ENCODE assay signal across 13 cellular contexts in the genomic region with DNA sequence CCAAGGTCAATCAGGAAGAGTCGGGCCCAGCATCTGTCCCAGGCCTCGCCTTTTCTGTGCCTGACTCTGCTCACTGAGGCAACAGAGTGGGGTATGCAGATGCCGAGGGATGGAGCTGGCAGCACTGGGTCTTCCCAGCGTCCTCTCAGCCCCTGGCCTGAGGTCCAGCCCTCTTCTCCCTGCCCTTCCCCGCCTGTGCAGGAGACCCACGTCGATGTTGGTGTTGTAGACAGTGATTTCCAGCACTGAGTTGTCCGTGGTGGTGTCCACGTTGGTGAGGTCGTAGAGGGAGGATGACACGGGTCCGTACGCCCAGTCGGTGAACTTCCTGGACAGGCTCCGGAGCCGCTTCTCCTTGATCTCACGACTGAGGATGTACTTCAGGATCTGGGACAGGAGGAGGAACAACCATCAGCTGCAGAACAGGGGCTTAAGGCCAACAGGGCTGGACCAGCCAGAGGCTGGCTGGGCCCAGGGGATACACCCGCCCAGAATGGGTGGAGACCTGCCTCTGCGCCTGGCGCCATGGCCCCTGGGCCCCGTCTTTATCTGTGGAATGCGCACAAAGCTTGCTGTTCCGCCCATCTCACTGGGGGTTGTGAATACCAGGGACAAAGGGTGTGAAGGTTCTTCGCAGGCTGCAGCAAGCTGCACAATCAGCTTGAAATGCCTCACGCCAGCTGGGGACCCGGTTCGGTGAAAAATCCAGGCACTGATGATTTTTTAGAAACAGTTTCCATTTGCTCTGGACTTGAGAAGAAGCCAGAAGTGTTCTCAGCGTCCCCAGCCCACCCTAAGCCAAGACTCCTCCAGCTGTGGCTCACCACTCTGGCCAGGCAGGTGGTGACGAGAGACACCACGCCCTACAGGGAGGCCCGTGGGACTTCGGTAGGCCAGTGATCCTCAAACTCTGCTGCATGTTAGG. TPM values are rescaled to one million over a fixed set of nuclear protein-coding genes. Genes with fewer than 3 reads are reported as not detected.
A peak's percentile ranks its signal among the peaks of the same experiment; 100 is the strongest.
DNase-seq lines count a peak whose midpoint lies in the region; ATAC-seq and TF ChIP-seq lines count a peak whose summit lies in the region.
"Had no signal": no experiment of that assay in that cellular context is flagged by ENCODE, and none has a peak within 500 bp of the region (broad histone marks: within the 10 kb centered on the region; RNA-seq: fewer than 3 reads in every experiment).

No MANE protein-coding gene starts in this region.

- no peaks in the 10 kb centered on the region for H3K36me3 ChIP-seq in GM23338 (ENCODE audit: insufficient read depth)
- no peaks in the 10 kb centered on the region for H3K36me3 ChIP-seq in colonic mucosa
- no peaks in the 10 kb centered on the region for H3K36me3 ChIP-seq in sigmoid colon
- H3K36me3 ChIP-seq: gastrocnemius medialis had no signal

- H3K36me3 Mint-ChIP-seq in GM23338 (ENCODE audit: low read depth): no peaks in the 10 kb centered on the region; the same call in 2 of the 3 replicates
- H3K36me3 Mint-ChIP-seq in activated T-helper 1 cell treated with anti-CD3 and anti-CD28 coated beads, Interleukin-12 subunit alpha, Interleukin-12 subunit beta, Interleukin-2, Interleukin-4 antibody, amounts not matched to agents 30 ng/mL and 10 ng/mL and 1 ng/mL, durations not matched to agents 14 hours and 24 hours and 36 hours (ENCODE audit: low read depth): no peaks in the 10 kb centered on the region
- H3K36me3 Mint-ChIP-seq: CD8-positive, alpha-beta T cell had no signal

- no peak overlapping the region for H3K27ac ChIP-seq in GM23338 (ENCODE audit: low read depth)
- no peak overlapping the region for H3K27ac ChIP-seq in colonic mucosa
- peak overlapping the region; percentile 98 for H3K27ac ChIP-seq in layer of hippocampus (ENCODE audit: low read depth, low read length)
- peak overlapping the region; percentile 25 to 67 (median 44) for H3K27ac ChIP-seq in sigmoid colon
- H3K27ac ChIP-seq: gastrocnemius medialis had no signal

- ATAC-seq in GM23338: peak; percentile 78
- ATAC-seq in GM19395 (IDR thresholded peaks at IDR 0.05; ENCODE audit: unreplicated experiment): no peak
- ATAC-seq: CD8-positive, alpha-beta T cell; stimulated activated naive B cell treated with anti-CD40 and anti-IgM and Interleukin-4, amounts not matched to agents 10 μg/mL and 1 μg/mL and 100 μg/mL, for 72 hours had no signal

- peaks cover 6% of the 10 kb centered on the region; the same call in 2 of the 3 replicates for H3K4me1 Mint-ChIP-seq in GM23338
- H3K4me1 Mint-ChIP-seq in activated T-helper 1 cell treated with anti-CD3 and anti-CD28 coated beads, Interleukin-12 subunit alpha, Interleukin-12 subunit beta, Interleukin-2, Interleukin-4 antibody, amounts not matched to agents 30 ng/mL and 10 ng/mL and 1 ng/mL, durations not matched to agents 14 hours and 24 hours and 36 hours (ENCODE audit: low read depth): no peaks in the 10 kb centered on the region

- no peak overlapping the region for H3K27ac Mint-ChIP-seq in GM23338
- no peak overlapping the region for H3K27ac Mint-ChIP-seq in activated T-helper 1 cell treated with anti-CD3 and anti-CD28 coated beads, Interleukin-12 subunit alpha, Interleukin-12 subunit beta, Interleukin-2, Interleukin-4 antibody, amounts not matched to agents 30 ng/mL and 10 ng/mL and 1 ng/mL, durations not matched to agents 14 hours and 24 hours and 36 hours
- H3K27ac Mint-ChIP-seq: CD8-positive, alpha-beta T cell; stimulated activated naive B cell treated with anti-CD40 and anti-IgM and Interleukin-4, amounts not matched to agents 10 μg/mL and 1 μg/mL and 100 μg/mL, for 72 hours had no signal

- H2AFZ ChIP-seq in GM23338: peak overlapping the region; percentile 63; the same call in 1 of the 2 replicates

- H3K4me3 Mint-ChIP-seq in GM23338: no peak overlapping the region
- H3K4me3 Mint-ChIP-seq in activated T-helper 1 cell treated with anti-CD3 and anti-CD28 coated beads, Interleukin-12 subunit alpha, Interleukin-12 subunit beta, Interleukin-2, Interleukin-4 antibody, amounts not matched to agents 30 ng/mL and 10 ng/mL and 1 ng/mL, durations not matched to agents 14 hours and 24 hours and 36 hours: no peak overlapping the region
- H3K4me3 Mint-ChIP-seq: CD8-positive, alpha-beta T cell; stimulated activated naive B cell treated with anti-CD40 and anti-IgM and Interleukin-4, amounts not matched to agents 10 μg/mL and 1 μg/mL and 100 μg/mL, for 72 hours had no signal

- no peaks in the 10 kb centered on the region; the same call in 2 of the 3 replicates for H3K9me3 Mint-ChIP-seq in GM23338
- H3K9me3 Mint-ChIP-seq in activated T-helper 1 cell treated with anti-CD3 and anti-CD28 coated beads, Interleukin-12 subunit alpha, Interleukin-12 subunit beta, Interleukin-2, Interleukin-4 antibody, amounts not matched to agents 30 ng/mL and 10 ng/mL and 1 ng/mL, durations not matched to agents 14 hours and 24 hours and 36 hours: no peaks in the 10 kb centered on the region
- H3K9me3 Mint-ChIP-seq: CD8-positive, alpha-beta T cell had no signal

- no peaks in the 10 kb centered on the region for H3K79me2 ChIP-seq in GM23338 (replicated peaks; ENCODE audit: insufficient read depth)

- H3K9me3 ChIP-seq in colonic mucosa (no peaks in the 10 kb centered on the region), sigmoid colon (no peaks in the 10 kb centered on the region)
- H3K9me3 ChIP-seq: gastrocnemius medialis had no signal

- H3K27me3 Mint-ChIP-seq in GM23338 (ENCODE audit: insufficient read depth, low read depth, poor library complexity): peaks cover 3% of the 10 kb centered on the region
- peaks cover 6% of the 10 kb centered on the region for H3K27me3 Mint-ChIP-seq in activated T-helper 1 cell treated with anti-CD3 and anti-CD28 coated beads, Interleukin-12 subunit alpha, Interleukin-12 subunit beta, Interleukin-2, Interleukin-4 antibody, amounts not matched to agents 30 ng/mL and 10 ng/mL and 1 ng/mL, durations not matched to agents 14 hours and 24 hours and 36 hours (ENCODE audit: insufficient read depth)

- DNase-seq in GM23338 (ENCODE audit: low spot score) (peak; percentile 51), colonic mucosa (peak; percentile 39), sigmoid colon (peak; percentile 64), NCI-H1105 (lab: John Stamatoyannopoulos, UW) (no peak)
- DNase-seq in activated T-helper 1 cell treated with anti-CD3 and anti-CD28 coated beads, Interleukin-12 subunit alpha, Interleukin-12 subunit beta, Interleukin-2, Interleukin-4 antibody, amounts not matched to agents 30 ng/mL and 10 ng/mL and 1 ng/mL, durations not matched to agents 14 hours and 24 hours and 36 hours (ENCODE audit: low spot score): no peak
- no peak for DNase-seq in activated CD8-positive, alpha-beta memory T cell treated with anti-CD3 and anti-CD28 coated beads, Interleukin-2, amount 50 U/mL, for 4 hours
- DNase-seq: activated naive CD4-positive, alpha-beta T cell treated with anti-CD3 and anti-CD28 coated beads, Interleukin-2, amount 50 U/mL, for 16 hours; CD8-positive, alpha-beta T cell; KBM-7; stimulated activated naive B cell treated with anti-CD40 and anti-IgM and Interleukin-4, amounts not matched to agents 10 μg/mL and 1 μg/mL and 100 μg/mL, for 72 hours had no signal

- H3K4me3 ChIP-seq in GM23338: no peak overlapping the region
- no peak overlapping the region for H3K4me3 ChIP-seq in colonic mucosa
- no peak overlapping the region for H3K4me3 ChIP-seq in sigmoid colon
- H3K4me3 ChIP-seq: gastrocnemius medialis had no signal

- TF ChIP-seq POLR2A in sigmoid colon (IDR thresholded peaks at IDR 0.05): no peak

- no peaks in the 10 kb centered on the region for H4K20me1 ChIP-seq in GM23338 (replicated peaks; ENCODE audit: insufficient read depth)

- no peaks in the 10 kb centered on the region for H3K9me2 ChIP-seq in GM23338 (ENCODE audit: insufficient read depth)

- WGBS in sigmoid colon, 2 donors: 40 to 61% methylated on average over 32 of the region's 32 CpGs

- H3K4me2 ChIP-seq in GM23338: no peak overlapping the region

- intact Hi-C loops in colonic mucosa (cut with DNase I) (loop anchor here (10.0 kb wide), 1 partner anchor 115 kb away; no protein-coding TSS in a partner anchor), sigmoid colon (cut with DNase I) (loop anchor here (10.0 kb wide), 1 partner anchor 55 kb away; a partner anchor contains a TSS)
- intact Hi-C loops in activated T-helper 1 cell treated with anti-CD3 and anti-CD28 coated beads, Interleukin-12 subunit alpha, Interleukin-12 subunit beta, Interleukin-2, Interleukin-4 antibody, amounts not matched to agents 30 ng/mL and 10 ng/mL and 1 ng/mL, durations not matched to agents 14 hours and 24 hours and 36 hours (cut with micrococcal nuclease): no loop called here

- H3K4me1 ChIP-seq in GM23338 (ENCODE audit: insufficient read depth) (no peaks in the 10 kb centered on the region; the same call in 1 of the 2 replicates), colonic mucosa (no peaks in the 10 kb centered on the region), sigmoid colon (no peaks in the 10 kb centered on the region)

- TF ChIP-seq CTCF in GM23338 (conservative IDR thresholded peaks at IDR 0.05; ENCODE audit: low read depth in 2 of 2): no peak
- no peak for TF ChIP-seq CTCF in colonic mucosa (IDR thresholded peaks at IDR 0.05)
- no peak for TF ChIP-seq CTCF in sigmoid colon (IDR thresholded peaks at IDR 0.05)

- TF ChIP-seq EP300 in sigmoid colon (IDR thresholded peaks at IDR 0.05): no peak

- no peaks in the 10 kb centered on the region for H3F3A ChIP-seq in GM23338 (replicated peaks; ENCODE audit: low read depth)

- no peaks in the 10 kb centered on the region for H3K27me3 ChIP-seq in GM23338 (ENCODE audit: insufficient read depth)
- no peaks in the 10 kb centered on the region for H3K27me3 ChIP-seq in colonic mucosa
- H3K27me3 ChIP-seq in layer of hippocampus (ENCODE audit: control insufficient read depth, insufficient read depth, low read length): no peaks in the 10 kb centered on the region
- peaks cover 2 to 22% (median 9%) of the 10 kb centered on the region in 3 donors for H3K27me3 ChIP-seq in sigmoid colon
- H3K27me3 ChIP-seq: gastrocnemius medialis had no signal

- no peak overlapping the region for H3K9ac ChIP-seq in colonic mucosa (ENCODE audit: low read depth in 2 of 2, low read length in 2 of 2)

RNA-seq across cellular contexts. Expression of a gene that starts 27.5 kb away (rescaled TPM):
- total RNA-seq in GM23338 (2014; rRNA removed; shearing (Covaris generic)): 0.69 and 0.70 TPM in 2 replicates
- polyA plus RNA-seq in GM23338 (2016; fragmentation: Nextera tagmentation; extraction: Ambion mirVana) (0.15 and 0.82 TPM in 2 replicates), sigmoid colon (1 to 10 TPM; 1.8 to 3.2 (median 3.1) TPM)
- total RNA-seq in colonic mucosa (1 to 10 TPM; 2.3 to 7.4 TPM), sigmoid colon (1 to 10 TPM in 1 of 4 donors, under 1 TPM in 3; 0.14 to 3.3 (median 0.26) TPM)
- total RNA-seq in activated T-helper 1 cell treated with anti-CD3 and anti-CD28 coated beads, Interleukin-12 subunit alpha, Interleukin-12 subunit beta, Interleukin-2, Interleukin-4 antibody, amounts not matched to agents 30 ng/mL and 10 ng/mL and 1 ng/mL, durations not matched to agents 14 hours and 24 hours and 36 hours: 0.26 and 0.51 TPM in 2 replicates

RNA-seq across cellular contexts. Expression of a gene that starts 54.3 kb away (rescaled TPM):
- 0.04 TPM in 1 of 2 replicates, not detected in the other for total RNA-seq in GM23338 (2014; rRNA removed; shearing (Covaris generic))
- polyA plus RNA-seq in GM23338 (2016; fragmentation: Nextera tagmentation; extraction: Ambion mirVana) (0.13 TPM in 1 of 2 replicates, not detected in the other), sigmoid colon (1 to 10 TPM in 2 of 3 donors, under 1 TPM in 1; 0.69 to 1.8 (median 1.1) TPM)
- total RNA-seq in colonic mucosa (1 to 10 TPM in 1 of 2 donors, under 1 TPM in 1; 0.59 to 2.0 TPM), sigmoid colon (1 to 10 TPM in 3 of 4 donors, under 1 TPM in 1; 0.95 to 8.0 (median 2.9) TPM)
- total RNA-seq in activated T-helper 1 cell treated with anti-CD3 and anti-CD28 coated beads, Interleukin-12 subunit alpha, Interleukin-12 subunit beta, Interleukin-2, Interleukin-4 antibody, amounts not matched to agents 30 ng/mL and 10 ng/mL and 1 ng/mL, durations not matched to agents 14 hours and 24 hours and 36 hours: not detected in 2 replicates
- total RNA-seq: CD8-positive, alpha-beta T cell had no signal

RNA-seq across cellular contexts. Expression of a gene that starts 58.5 kb away (rescaled TPM):
- total RNA-seq in GM23338 (2014; rRNA removed; shearing (Covaris generic)): not detected in 2 replicates
- polyA plus RNA-seq in GM23338 (2016; fragmentation: Nextera tagmentation; extraction: Ambion mirVana) (not detected in 2 replicates), sigmoid colon (under 1 TPM in 1 of 3 donors, not detected in 2; 0.06 TPM)
- total RNA-seq in colonic mucosa (not detected), sigmoid colon (under 1 TPM in 2 of 4 donors, not detected in 2; 0.36 to 0.55 TPM)
- total RNA-seq in activated T-helper 1 cell treated with anti-CD3 and anti-CD28 coated beads, Interleukin-12 subunit alpha, Interleukin-12 subunit beta, Interleukin-2, Interleukin-4 antibody, amounts not matched to agents 30 ng/mL and 10 ng/mL and 1 ng/mL, durations not matched to agents 14 hours and 24 hours and 36 hours: not detected in 2 replicates
- total RNA-seq: CD8-positive, alpha-beta T cell had no signal

Comparison
In these comparisons a context has a peak if more than half of its experiments do, and no peak if none do; other contexts are left out.
1. DNase-seq: peak in GM23338 (single experiment), colonic mucosa (single experiment) and sigmoid colon (single experiment); none in NCI-H1105 (single experiment), activated T-helper 1 cell treated with anti-CD3 and anti-CD28 coated beads, Interleukin-12 subunit alpha, Interleukin-12 subunit beta, Interleukin-2, Interleukin-4 antibody, amounts not matched to agents 30 ng/mL and 10 ng/mL and 1 ng/mL, durations not matched to agents 14 hours and 24 hours and 36 hours (single experiment) and activated CD8-positive, alpha-beta memory T cell treated with anti-CD3 and anti-CD28 coated beads, Interleukin-2, amount 50 U/mL, for 4 hours (single experiment).
2. H3K27ac ChIP-seq: peak in layer of hippocampus (single experiment) and sigmoid colon (4 of 4); none in GM23338 (single experiment) and colonic mucosa (single experiment).